In genomic region chr15:60585743-60586708, GRCh38 we compare ENCODE assay signal across 8 cellular contexts.
A peak's percentile ranks its signal among the peaks of the same experiment; 100 is the strongest.
DNase-seq lines count a peak whose midpoint lies in the region; ATAC-seq, FAIRE-seq and TF ChIP-seq lines count a peak whose summit lies in the region.

No MANE protein-coding gene starts in this region.

- FAIRE-seq in pancreas (lab: Jason Lieb, UNC), result peak; percentile 95

- H4K20me1 ChIP-seq in OCI-LY1 (ENCODE audit: insufficient read depth, low read length), result no peaks in the 10 kb centered on the region

- WGBS in pancreas, 2 donors, result 16 to 19% methylated on average over 6 of the region's 6 CpGs

- H3K36me3 ChIP-seq in OCI-LY1 (ENCODE audit: insufficient read depth, low read length) (no peaks in the 10 kb centered on the region), pancreas (no peaks in the 10 kb centered on the region)

- intact Hi-C loops in pancreas (cut with DNase I), result no loop called here

- no peak overlapping the region for H3K27ac ChIP-seq in OCI-LY1 (ENCODE audit: low read depth, low read length, poor library complexity, severe bottlenecking)
- no peak overlapping the region for H3K27ac ChIP-seq in pancreas

- H2AFZ ChIP-seq in OCI-LY1 (ENCODE audit: low read length), result no peak overlapping the region

- H3K27me3 ChIP-seq in OCI-LY1 (ENCODE audit: insufficient read depth, low read length) (no peaks in the 10 kb centered on the region; the same call in 1 of the 2 replicates), pancreas (no peaks in the 10 kb centered on the region)

- H3K4me2 ChIP-seq in OCI-LY1 (ENCODE audit: low read length), result no peak overlapping the region

- H3K9me3 ChIP-seq in OCI-LY1 (ENCODE audit: low read length) (no peaks in the 10 kb centered on the region), pancreas (no peaks in the 10 kb centered on the region)

- TF ChIP-seq CTCF in OCI-LY1 (IDR thresholded peaks at IDR 0.05; ENCODE audit: low read length) (peak; percentile 88), pancreas (IDR thresholded peaks at IDR 0.05) (peak; percentile 65 to 81 (median 73))

- peaks cover 0 to 40% of the 10 kb centered on the region in 2 donors for H3K36me3 Mint-ChIP-seq in activated naive CD4-positive, alpha-beta T cell treated with anti-CD3 and anti-CD28 coated beads, Interleukin-2, amount 50 U/mL, for 72 hours

- H3K27ac Mint-ChIP-seq in activated naive CD4-positive, alpha-beta T cell treated with anti-CD3 and anti-CD28 coated beads, Interleukin-2, amount 50 U/mL, for 72 hours, result peak overlapping the region; percentile 7 to 35

- H3K79me2 ChIP-seq in OCI-LY1 (ENCODE audit: insufficient read depth, low read length), result no peaks in the 10 kb centered on the region

- no peak overlapping the region for H3K9ac ChIP-seq in OCI-LY1 (ENCODE audit: low read length)

- H3F3A ChIP-seq in OCI-LY1 (ENCODE audit: insufficient read depth, low read length), result no peaks in the 10 kb centered on the region

- peak overlapping the region; percentile 4; the same call in 1 of the 2 replicates for H3K4me3 ChIP-seq in Jurkat, Clone E6-1 (ENCODE audit: low read length)
- H3K4me3 ChIP-seq in OCI-LY1 (ENCODE audit: low read depth, low read length, poor library complexity, severe bottlenecking) (no peak overlapping the region), pancreas (no peak overlapping the region)

- DNase-seq in DMS79 treated with DMSO at 0.1 percent for 48 hours (lab: John Stamatoyannopoulos, UW) (peak; percentile 57), DMS79 (lab: John Stamatoyannopoulos, UW) (no peak), germinal center (ENCODE audit: low spot score) (peak; percentile 65), pancreas (peak in 3 of 6 donors; percentile 52 to 72 (median 59)), NCI-H187 treated with DMSO at 0.1 percent for 48 hours (lab: John Stamatoyannopoulos, UW) (no peak)
- DNase-seq in Jurkat, Clone E6-1 (ENCODE audit: low read depth, low spot score), result peak; percentile 89
- peak in 1 of 2 donors; percentile 61 for DNase-seq in activated naive CD4-positive, alpha-beta T cell treated with anti-CD3 and anti-CD28 coated beads, Interleukin-2, amount 50 U/mL, for 72 hours (ENCODE audit: low spot score in 2 of 2)

- H3K9me3 Mint-ChIP-seq in activated naive CD4-positive, alpha-beta T cell treated with anti-CD3 and anti-CD28 coated beads, Interleukin-2, amount 50 U/mL, for 72 hours, result no peaks in the 10 kb centered on the region

- H3K9me2 ChIP-seq in OCI-LY1 (ENCODE audit: low read depth, low read length), result no peaks in the 10 kb centered on the region

- no peaks in the 10 kb centered on the region for H3K4me1 ChIP-seq in OCI-LY1 (ENCODE audit: insufficient read depth, low read length, severe bottlenecking)
- H3K4me1 ChIP-seq in pancreas, result peaks cover 3 to 34% (median 32%) of the 10 kb centered on the region in 3 donors

- no peak for ATAC-seq in activated naive CD4-positive, alpha-beta T cell treated with anti-CD3 and anti-CD28 coated beads, Interleukin-2, amount 50 U/mL, for 72 hours
- peak; percentile 78 to 91 (median 85) for ATAC-seq in pancreas

Comparison
In these comparisons a context has a peak if more than half of its experiments do, and no peak if none do; other contexts are left out.
1. DNase-seq: peak in DMS79 treated with DMSO at 0.1 percent for 48 hours (single experiment), Jurkat, Clone E6-1 (single experiment) and germinal center (single experiment); none in DMS79 (single experiment) and NCI-H187 treated with DMSO at 0.1 percent for 48 hours (single experiment).
2. ATAC-seq: peak in pancreas (4 of 4); none in activated naive CD4-positive, alpha-beta T cell treated with anti-CD3 and anti-CD28 coated beads, Interleukin-2, amount 50 U/mL, for 72 hours (0 of 2).